Comparison of ENCODE assay signal across 1 cellular context in the genomic region with DNA sequence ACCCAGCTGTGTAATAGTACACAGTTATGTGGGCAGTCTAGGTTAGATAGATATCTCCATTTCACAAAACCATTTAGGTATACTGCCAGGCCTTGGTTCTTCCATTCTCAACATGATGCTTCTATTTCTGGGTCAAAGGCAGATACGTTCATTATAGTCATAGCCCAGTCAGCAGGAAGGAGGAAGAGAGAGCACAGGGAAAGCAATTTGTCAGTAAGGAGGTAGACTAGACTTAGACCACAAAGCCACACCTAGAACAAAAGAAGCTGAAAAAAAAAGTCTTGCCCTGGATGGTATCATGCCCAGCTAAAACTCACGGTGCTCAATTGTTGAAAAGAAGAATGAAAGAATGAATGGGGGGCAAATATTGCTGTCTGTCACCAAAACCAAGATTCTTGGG.
TF ChIP-seq lines count a peak whose summit lies in the region.

No MANE protein-coding gene starts in this region.

TF ChIP-seq in GM23338, 12 proteins besides CTCF, POLR2A, EP300 and RAD21:
- TF ChIP-seq POLR2AphosphoS5 (IDR thresholded peaks at IDR 0.05; ENCODE audit: low read depth) (no peak), NANOG (IDR thresholded peaks at IDR 0.05; ENCODE audit: borderline replicate concordance) (no peak), ZNF114 (CRISPR knock-in tag; IDR thresholded peaks at IDR 0.05) (no peak), ZNF331 (CRISPR knock-in tag; IDR thresholded peaks at IDR 0.05; ENCODE audit: low read depth) (no peak), STAT1 (IDR thresholded peaks at IDR 0.05; ENCODE audit: unreplicated experiment) (no peak), JUNB (IDR thresholded peaks at IDR 0.05; ENCODE audit: unreplicated experiment) (no peak), EZH2 (IDR thresholded peaks at IDR 0.05; ENCODE audit: low read depth, unreplicated experiment) (no peak), CREB1 (CRISPR knock-in tag; IDR thresholded peaks at IDR 0.05; ENCODE audit: low read depth) (no peak), EZH2phosphoT487 (IDR thresholded peaks at IDR 0.05; ENCODE audit: unreplicated experiment) (no peak)
- TF ChIP-seq, protein P1, sequence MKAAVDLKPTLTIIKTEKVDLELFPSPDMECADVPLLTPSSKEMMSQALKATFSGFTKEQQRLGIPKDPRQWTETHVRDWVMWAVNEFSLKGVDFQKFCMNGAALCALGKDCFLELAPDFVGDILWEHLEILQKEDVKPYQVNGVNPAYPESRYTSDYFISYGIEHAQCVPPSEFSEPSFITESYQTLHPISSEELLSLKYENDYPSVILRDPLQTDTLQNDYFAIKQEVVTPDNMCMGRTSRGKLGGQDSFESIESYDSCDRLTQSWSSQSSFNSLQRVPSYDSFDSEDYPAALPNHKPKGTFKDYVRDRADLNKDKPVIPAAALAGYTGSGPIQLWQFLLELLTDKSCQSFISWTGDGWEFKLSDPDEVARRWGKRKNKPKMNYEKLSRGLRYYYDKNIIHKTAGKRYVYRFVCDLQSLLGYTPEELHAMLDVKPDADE (IDR thresholded peaks at IDR 0.05) = no peak
- TF ChIP-seq, protein P2, sequence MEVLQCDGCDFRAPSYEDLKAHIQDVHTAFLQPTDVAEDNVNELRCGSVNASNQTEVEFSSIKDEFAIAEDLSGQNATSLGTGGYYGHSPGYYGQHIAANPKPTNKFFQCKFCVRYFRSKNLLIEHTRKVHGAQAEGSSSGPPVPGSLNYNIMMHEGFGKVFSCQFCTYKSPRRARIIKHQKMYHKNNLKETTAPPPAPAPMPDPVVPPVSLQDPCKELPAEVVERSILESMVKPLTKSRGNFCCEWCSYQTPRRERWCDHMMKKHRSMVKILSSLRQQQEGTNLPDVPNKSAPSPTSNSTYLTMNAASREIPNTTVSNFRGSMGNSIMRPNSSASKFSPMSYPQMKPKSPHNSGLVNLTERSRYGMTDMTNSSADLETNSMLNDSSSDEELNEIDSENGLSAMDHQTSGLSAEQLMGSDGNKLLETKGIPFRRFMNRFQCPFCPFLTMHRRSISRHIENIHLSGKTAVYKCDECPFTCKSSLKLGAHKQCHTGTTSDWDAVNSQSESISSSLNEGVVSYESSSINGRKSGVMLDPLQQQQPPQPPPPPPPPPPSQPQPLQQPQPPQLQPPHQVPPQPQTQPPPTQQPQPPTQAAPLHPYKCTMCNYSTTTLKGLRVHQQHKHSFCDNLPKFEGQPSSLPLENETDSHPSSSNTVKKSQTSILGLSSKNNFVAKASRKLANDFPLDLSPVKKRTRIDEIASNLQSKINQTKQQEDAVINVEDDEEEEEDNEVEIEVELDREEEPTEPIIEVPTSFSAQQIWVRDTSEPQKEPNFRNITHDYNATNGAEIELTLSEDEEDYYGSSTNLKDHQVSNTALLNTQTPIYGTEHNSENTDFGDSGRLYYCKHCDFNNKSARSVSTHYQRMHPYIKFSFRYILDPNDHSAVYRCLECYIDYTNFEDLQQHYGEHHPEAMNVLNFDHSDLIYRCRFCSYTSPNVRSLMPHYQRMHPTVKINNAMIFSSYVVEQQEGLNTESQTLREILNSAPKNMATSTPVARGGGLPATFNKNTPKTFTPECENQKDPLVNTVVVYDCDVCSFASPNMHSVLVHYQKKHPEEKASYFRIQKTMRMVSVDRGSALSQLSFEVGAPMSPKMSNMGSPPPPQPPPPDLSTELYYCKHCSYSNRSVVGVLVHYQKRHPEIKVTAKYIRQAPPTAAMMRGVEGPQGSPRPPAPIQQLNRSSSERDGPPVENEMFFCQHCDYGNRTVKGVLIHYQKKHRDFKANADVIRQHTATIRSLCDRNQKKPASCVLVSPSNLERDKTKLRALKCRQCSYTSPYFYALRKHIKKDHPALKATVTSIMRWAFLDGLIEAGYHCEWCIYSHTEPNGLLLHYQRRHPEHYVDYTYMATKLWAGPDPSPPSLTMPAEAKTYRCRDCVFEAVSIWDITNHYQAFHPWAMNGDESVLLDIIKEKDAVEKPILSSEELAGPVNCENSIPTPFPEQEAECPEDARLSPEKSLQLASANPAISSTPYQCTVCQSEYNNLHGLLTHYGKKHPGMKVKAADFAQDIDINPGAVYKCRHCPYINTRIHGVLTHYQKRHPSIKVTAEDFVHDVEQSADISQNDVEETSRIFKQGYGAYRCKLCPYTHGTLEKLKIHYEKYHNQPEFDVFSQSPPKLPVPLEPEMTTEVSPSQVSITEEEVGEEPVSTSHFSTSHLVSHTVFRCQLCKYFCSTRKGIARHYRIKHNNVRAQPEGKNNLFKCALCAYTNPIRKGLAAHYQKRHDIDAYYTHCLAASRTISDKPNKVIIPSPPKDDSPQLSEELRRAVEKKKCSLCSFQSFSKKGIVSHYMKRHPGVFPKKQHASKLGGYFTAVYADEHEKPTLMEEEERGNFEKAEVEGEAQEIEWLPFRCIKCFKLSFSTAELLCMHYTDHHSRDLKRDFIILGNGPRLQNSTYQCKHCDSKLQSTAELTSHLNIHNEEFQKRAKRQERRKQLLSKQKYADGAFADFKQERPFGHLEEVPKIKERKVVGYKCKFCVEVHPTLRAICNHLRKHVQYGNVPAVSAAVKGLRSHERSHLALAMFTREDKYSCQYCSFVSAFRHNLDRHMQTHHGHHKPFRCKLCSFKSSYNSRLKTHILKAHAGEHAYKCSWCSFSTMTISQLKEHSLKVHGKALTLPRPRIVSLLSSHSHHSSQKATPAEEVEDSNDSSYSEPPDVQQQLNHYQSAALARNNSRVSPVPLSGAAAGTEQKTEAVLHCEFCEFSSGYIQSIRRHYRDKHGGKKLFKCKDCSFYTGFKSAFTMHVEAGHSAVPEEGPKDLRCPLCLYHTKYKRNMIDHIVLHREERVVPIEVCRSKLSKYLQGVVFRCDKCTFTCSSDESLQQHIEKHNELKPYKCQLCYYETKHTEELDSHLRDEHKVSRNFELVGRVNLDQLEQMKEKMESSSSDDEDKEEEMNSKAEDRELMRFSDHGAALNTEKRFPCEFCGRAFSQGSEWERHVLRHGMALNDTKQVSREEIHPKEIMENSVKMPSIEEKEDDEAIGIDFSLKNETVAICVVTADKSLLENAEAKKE (CRISPR knock-in tag; IDR thresholded peaks at IDR 0.05) = no peak
- TF ChIP-seq, protein P3, sequence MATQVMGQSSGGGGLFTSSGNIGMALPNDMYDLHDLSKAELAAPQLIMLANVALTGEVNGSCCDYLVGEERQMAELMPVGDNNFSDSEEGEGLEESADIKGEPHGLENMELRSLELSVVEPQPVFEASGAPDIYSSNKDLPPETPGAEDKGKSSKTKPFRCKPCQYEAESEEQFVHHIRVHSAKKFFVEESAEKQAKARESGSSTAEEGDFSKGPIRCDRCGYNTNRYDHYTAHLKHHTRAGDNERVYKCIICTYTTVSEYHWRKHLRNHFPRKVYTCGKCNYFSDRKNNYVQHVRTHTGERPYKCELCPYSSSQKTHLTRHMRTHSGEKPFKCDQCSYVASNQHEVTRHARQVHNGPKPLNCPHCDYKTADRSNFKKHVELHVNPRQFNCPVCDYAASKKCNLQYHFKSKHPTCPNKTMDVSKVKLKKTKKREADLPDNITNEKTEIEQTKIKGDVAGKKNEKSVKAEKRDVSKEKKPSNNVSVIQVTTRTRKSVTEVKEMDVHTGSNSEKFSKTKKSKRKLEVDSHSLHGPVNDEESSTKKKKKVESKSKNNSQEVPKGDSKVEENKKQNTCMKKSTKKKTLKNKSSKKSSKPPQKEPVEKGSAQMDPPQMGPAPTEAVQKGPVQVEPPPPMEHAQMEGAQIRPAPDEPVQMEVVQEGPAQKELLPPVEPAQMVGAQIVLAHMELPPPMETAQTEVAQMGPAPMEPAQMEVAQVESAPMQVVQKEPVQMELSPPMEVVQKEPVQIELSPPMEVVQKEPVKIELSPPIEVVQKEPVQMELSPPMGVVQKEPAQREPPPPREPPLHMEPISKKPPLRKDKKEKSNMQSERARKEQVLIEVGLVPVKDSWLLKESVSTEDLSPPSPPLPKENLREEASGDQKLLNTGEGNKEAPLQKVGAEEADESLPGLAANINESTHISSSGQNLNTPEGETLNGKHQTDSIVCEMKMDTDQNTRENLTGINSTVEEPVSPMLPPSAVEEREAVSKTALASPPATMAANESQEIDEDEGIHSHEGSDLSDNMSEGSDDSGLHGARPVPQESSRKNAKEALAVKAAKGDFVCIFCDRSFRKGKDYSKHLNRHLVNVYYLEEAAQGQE (IDR thresholded peaks at IDR 0.05; ENCODE audit: unreplicated experiment) = no peak
